In genomic region chr2:165953655-165954606, GRCh38 we compare ENCODE assay signal across 1 cellular context.
TF ChIP-seq lines count a peak whose summit lies in the region.

Gene TTC21B (minus strand): TSS chr2:165953776. CDS start chr2:165953705, 71 bp downstream.

TF ChIP-seq in HepG2, 621 proteins besides CTCF, POLR2A, EP300 and RAD21 (continued from another document and continues in another):
- TF ChIP-seq GLI4 (CRISPR knock-in tag; IDR thresholded peaks at IDR 0.05; ENCODE audit: borderline replicate concordance) (peak; percentile 78; the same call in 1 of the 2 replicates), ZNF567 (CRISPR knock-in tag; IDR thresholded peaks at IDR 0.05; ENCODE audit: borderline replicate concordance) (peak; percentile 89), NKX3-1 (CRISPR knock-in tag; IDR thresholded peaks at IDR 0.05) (peak; percentile 63; the same call in 1 of the 2 replicates), ZNF788 (CRISPR knock-in tag; IDR thresholded peaks at IDR 0.05; ENCODE audit: borderline replicate concordance) (peak; percentile 89), PHF21A (CRISPR knock-in tag; IDR thresholded peaks at IDR 0.05) (peak; percentile 97), REPIN1 (CRISPR knock-in tag; IDR thresholded peaks at IDR 0.05; ENCODE audit: borderline replicate concordance, low read depth) (peak; percentile 94), ZFP1 (CRISPR knock-in tag; IDR thresholded peaks at IDR 0.05) (0 out of 2 replicates have a peak, but pooled peaks have one; percentile 45), ONECUT2 (CRISPR knock-in tag; IDR thresholded peaks at IDR 0.05) (peak; percentile 30; the same call in 1 of the 2 replicates), SOX13 (IDR thresholded peaks at IDR 0.05) (no peak; the same call in 1 of the 2 replicates), SOX13 (CRISPR knock-in tag; conservative IDR thresholded peaks at IDR 0.05 in 1 of 2, IDR thresholded peaks at IDR 0.05 in 1 of 2) (peak in 1 of 2 experiments; percentile 46; a peak in 2 of 4 replicates), DPF2 (CRISPR knock-in tag; IDR thresholded peaks at IDR 0.05; ENCODE audit: borderline replicate concordance, low read depth) (no peak), HNRNPUL1 (IDR thresholded peaks at IDR 0.05; ENCODE audit: low read depth, low read length) (peak; percentile 60; the same call in 1 of the 2 replicates), GPN1 (CRISPR knock-in tag; IDR thresholded peaks at IDR 0.05; ENCODE audit: borderline replicate concordance) (no peak), MED1 (CRISPR knock-in tag; IDR thresholded peaks at IDR 0.05) (peak; percentile 70), KDM4B (CRISPR knock-in tag; IDR thresholded peaks at IDR 0.05) (peak; percentile 65; the same call in 1 of the 2 replicates), SNAPC4 (CRISPR knock-in tag; IDR thresholded peaks at IDR 0.05) (peak; percentile 94), SRSF1 (optimal IDR thresholded peaks at IDR 0.05; ENCODE audit: low read depth, low read length) (peak; percentile 24), HCFC1 (IDR thresholded peaks at IDR 0.05; ENCODE audit: low read depth, low read length) (no peak), ZBTB43 (CRISPR knock-in tag; conservative IDR thresholded peaks at IDR 0.05) (peak; percentile 81), TEAD3 (CRISPR knock-in tag; optimal IDR thresholded peaks at IDR 0.05; ENCODE audit: borderline replicate concordance) (peak; percentile 68), NFYC (CRISPR knock-in tag; IDR thresholded peaks at IDR 0.05) (peak; percentile 85), ZNF354B (CRISPR knock-in tag; IDR thresholded peaks at IDR 0.05) (peak; percentile 77; the same call in 1 of the 2 replicates), PAF1 (CRISPR knock-in tag; IDR thresholded peaks at IDR 0.05) (no peak), ZSCAN21 (CRISPR knock-in tag; IDR thresholded peaks at IDR 0.05; ENCODE audit: borderline replicate concordance) (peak; percentile 80; the same call in 1 of the 2 replicates), RBM39 (IDR thresholded peaks at IDR 0.05; ENCODE audit: low read depth, low read length, poor library complexity, severe bottlenecking) (no peak), ZNF670 (CRISPR knock-in tag; IDR thresholded peaks at IDR 0.05; ENCODE audit: borderline replicate concordance) (peak; percentile 88), ZFP90 (CRISPR knock-in tag; IDR thresholded peaks at IDR 0.05; ENCODE audit: borderline replicate concordance) (peak; percentile 95), ZSCAN12 (CRISPR knock-in tag; IDR thresholded peaks at IDR 0.05) (peak; percentile 62; the same call in 1 of the 2 replicates), IKZF4 (CRISPR knock-in tag; IDR thresholded peaks at IDR 0.05; ENCODE audit: borderline replicate concordance, low read depth, not compliant biosample characterization) (no peak), ZNF138 (CRISPR knock-in tag; IDR thresholded peaks at IDR 0.05; ENCODE audit: low read depth) (no peak), FIP1L1 (IDR thresholded peaks at IDR 0.05; ENCODE audit: borderline replicate concordance, insufficient read depth, low read depth, low read length) (no peak), CAMTA2 (CRISPR knock-in tag; IDR thresholded peaks at IDR 0.05; ENCODE audit: borderline replicate concordance) (0 out of 2 replicates have a peak, but pooled peaks have one; percentile 51)
- TF ChIP-seq, protein P1, sequence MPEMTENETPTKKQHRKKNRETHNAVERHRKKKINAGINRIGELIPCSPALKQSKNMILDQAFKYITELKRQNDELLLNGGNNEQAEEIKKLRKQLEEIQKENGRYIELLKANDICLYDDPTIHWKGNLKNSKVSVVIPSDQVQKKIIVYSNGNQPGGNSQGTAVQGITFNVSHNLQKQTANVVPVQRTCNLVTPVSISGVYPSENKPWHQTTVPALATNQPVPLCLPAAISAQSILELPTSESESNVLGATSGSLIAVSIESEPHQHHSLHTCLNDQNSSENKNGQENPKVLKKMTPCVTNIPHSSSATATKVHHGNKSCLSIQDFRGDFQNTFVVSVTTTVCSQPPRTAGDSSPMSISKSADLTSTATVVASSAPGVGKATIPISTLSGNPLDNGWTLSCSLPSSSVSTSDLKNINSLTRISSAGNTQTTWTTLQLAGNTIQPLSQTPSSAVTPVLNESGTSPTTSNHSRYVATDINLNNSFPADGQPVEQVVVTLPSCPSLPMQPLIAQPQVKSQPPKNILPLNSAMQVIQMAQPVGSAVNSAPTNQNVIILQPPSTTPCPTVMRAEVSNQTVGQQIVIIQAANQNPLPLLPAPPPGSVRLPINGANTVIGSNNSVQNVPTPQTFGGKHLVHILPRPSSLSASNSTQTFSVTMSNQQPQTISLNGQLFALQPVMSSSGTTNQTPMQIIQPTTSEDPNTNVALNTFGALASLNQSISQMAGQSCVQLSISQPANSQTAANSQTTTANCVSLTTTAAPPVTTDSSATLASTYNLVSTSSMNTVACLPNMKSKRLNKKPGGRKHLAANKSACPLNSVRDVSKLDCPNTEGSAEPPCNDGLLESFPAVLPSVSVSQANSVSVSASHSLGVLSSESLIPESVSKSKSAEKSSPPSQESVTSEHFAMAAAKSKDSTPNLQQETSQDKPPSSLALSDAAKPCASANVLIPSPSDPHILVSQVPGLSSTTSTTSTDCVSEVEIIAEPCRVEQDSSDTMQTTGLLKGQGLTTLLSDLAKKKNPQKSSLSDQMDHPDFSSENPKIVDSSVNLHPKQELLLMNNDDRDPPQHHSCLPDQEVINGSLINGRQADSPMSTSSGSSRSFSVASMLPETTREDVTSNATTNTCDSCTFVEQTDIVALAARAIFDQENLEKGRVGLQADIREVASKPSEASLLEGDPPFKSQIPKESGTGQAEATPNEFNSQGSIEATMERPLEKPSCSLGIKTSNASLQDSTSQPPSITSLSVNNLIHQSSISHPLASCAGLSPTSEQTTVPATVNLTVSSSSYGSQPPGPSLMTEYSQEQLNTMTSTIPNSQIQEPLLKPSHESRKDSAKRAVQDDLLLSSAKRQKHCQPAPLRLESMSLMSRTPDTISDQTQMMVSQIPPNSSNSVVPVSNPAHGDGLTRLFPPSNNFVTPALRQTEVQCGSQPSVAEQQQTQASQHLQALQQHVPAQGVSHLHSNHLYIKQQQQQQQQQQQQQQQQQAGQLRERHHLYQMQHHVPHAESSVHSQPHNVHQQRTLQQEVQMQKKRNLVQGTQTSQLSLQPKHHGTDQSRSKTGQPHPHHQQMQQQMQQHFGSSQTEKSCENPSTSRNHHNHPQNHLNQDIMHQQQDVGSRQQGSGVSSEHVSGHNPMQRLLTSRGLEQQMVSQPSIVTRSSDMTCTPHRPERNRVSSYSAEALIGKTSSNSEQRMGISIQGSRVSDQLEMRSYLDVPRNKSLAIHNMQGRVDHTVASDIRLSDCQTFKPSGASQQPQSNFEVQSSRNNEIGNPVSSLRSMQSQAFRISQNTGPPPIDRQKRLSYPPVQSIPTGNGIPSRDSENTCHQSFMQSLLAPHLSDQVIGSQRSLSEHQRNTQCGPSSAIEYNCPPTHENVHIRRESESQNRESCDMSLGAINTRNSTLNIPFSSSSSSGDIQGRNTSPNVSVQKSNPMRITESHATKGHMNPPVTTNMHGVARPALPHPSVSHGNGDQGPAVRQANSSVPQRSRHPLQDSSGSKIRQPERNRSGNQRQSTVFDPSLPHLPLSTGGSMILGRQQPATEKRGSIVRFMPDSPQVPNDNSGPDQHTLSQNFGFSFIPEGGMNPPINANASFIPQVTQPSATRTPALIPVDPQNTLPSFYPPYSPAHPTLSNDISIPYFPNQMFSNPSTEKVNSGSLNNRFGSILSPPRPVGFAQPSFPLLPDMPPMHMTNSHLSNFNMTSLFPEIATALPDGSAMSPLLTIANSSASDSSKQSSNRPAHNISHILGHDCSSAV (CRISPR knock-in tag; IDR thresholded peaks at IDR 0.05; ENCODE audit: borderline replicate concordance): no peak
- TF ChIP-seq, protein P2, sequence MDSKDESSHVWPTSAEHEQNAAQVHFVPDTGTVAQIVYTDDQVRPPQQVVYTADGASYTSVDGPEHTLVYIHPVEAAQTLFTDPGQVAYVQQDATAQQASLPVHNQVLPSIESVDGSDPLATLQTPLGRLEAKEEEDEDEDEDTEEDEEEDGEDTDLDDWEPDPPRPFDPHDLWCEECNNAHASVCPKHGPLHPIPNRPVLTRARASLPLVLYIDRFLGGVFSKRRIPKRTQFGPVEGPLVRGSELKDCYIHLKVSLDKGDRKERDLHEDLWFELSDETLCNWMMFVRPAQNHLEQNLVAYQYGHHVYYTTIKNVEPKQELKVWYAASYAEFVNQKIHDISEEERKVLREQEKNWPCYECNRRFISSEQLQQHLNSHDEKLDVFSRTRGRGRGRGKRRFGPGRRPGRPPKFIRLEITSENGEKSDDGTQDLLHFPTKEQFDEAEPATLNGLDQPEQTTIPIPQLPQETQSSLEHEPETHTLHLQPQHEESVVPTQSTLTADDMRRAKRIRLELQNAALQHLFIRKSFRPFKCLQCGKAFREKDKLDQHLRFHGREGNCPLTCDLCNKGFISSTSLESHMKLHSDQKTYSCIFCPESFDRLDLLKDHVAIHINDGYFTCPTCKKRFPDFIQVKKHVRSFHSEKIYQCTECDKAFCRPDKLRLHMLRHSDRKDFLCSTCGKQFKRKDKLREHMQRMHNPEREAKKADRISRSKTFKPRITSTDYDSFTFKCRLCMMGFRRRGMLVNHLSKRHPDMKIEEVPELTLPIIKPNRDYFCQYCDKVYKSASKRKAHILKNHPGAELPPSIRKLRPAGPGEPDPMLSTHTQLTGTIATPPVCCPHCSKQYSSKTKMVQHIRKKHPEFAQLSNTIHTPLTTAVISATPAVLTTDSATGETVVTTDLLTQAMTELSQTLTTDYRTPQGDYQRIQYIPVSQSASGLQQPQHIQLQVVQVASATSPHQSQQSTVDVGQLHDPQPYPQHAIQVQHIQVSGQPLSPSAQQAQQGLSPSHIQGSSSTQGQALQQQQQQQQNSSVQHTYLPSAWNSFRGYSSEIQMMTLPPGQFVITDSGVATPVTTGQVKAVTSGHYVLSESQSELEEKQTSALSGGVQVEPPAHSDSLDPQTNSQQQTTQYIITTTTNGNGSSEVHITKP (CRISPR knock-in tag; IDR thresholded peaks at IDR 0.05; ENCODE audit: low read depth): peak; percentile 82
- TF ChIP-seq, protein P3, sequence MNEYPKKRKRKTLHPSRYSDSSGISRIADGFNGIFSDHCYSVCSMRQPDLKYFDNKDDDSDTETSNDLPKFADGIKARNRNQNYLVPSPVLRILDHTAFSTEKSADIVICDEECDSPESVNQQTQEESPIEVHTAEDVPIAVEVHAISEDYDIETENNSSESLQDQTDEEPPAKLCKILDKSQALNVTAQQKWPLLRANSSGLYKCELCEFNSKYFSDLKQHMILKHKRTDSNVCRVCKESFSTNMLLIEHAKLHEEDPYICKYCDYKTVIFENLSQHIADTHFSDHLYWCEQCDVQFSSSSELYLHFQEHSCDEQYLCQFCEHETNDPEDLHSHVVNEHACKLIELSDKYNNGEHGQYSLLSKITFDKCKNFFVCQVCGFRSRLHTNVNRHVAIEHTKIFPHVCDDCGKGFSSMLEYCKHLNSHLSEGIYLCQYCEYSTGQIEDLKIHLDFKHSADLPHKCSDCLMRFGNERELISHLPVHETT (CRISPR knock-in tag; conservative IDR thresholded peaks at IDR 0.05): peak; percentile 45; the same call in 1 of the 2 replicates
- TF ChIP-seq, protein P4, sequence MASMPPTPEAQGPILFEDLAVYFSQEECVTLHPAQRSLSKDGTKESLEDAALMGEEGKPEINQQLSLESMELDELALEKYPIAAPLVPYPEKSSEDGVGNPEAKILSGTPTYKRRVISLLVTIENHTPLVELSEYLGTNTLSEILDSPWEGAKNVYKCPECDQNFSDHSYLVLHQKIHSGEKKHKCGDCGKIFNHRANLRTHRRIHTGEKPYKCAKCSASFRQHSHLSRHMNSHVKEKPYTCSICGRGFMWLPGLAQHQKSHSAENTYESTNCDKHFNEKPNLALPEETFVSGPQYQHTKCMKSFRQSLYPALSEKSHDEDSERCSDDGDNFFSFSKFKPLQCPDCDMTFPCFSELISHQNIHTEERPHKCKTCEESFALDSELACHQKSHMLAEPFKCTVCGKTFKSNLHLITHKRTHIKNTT (CRISPR knock-in tag; IDR thresholded peaks at IDR 0.05): no peak
